ENCODE assay signal across 8 cellular contexts in genomic region chr18:48902023-48902855, GRCh38. TPM values are rescaled to one million over a fixed set of nuclear protein-coding genes. Genes with fewer than 3 reads are reported as not detected.
A peak's percentile ranks its signal among the peaks of the same experiment; 100 is the strongest.
DNase-seq lines count a peak whose midpoint lies in the region; ATAC-seq lines count a peak whose summit lies in the region.

No MANE protein-coding gene starts in this region.

- H3K27ac Mint-ChIP-seq in activated T-helper 2 cell treated with anti-CD3 and anti-CD28 coated beads, Interferon-gamma antibody, Interleukin-2, Interleukin-4, amounts not matched to agents 10 μg/mL and 5 μg/mL and 100 μg/mL, durations not matched to agents 14 hours and 24 hours and 36 hours = no peak overlapping the region

- intact Hi-C loops in posterior vena cava (cut with DNase I) = no loop called here
- intact Hi-C loops in activated T-helper 2 cell treated with anti-CD3 and anti-CD28 coated beads, Interferon-gamma antibody, Interleukin-2, Interleukin-4, amounts not matched to agents 10 μg/mL and 5 μg/mL and 100 μg/mL, durations not matched to agents 14 hours and 24 hours and 36 hours (cut with micrococcal nuclease) = no loop called here

- H3K27me3 Mint-ChIP-seq in activated T-helper 2 cell treated with anti-CD3 and anti-CD28 coated beads, Interferon-gamma antibody, Interleukin-2, Interleukin-4, amounts not matched to agents 10 μg/mL and 5 μg/mL and 100 μg/mL, durations not matched to agents 14 hours and 24 hours and 36 hours (ENCODE audit: low read depth) = peaks cover 9% of the 10 kb centered on the region

- H3K36me3 Mint-ChIP-seq in activated T-helper 2 cell treated with anti-CD3 and anti-CD28 coated beads, Interferon-gamma antibody, Interleukin-2, Interleukin-4, amounts not matched to agents 10 μg/mL and 5 μg/mL and 100 μg/mL, durations not matched to agents 14 hours and 24 hours and 36 hours (ENCODE audit: low read depth) = peaks cover 3% of the 10 kb centered on the region

- ATAC-seq in HG03378 (IDR thresholded peaks at IDR 0.05; ENCODE audit: unreplicated experiment) (no peak), GM21528 (IDR thresholded peaks at IDR 0.05; ENCODE audit: low FRiP score, unreplicated experiment) (no peak)

- H3K9me3 Mint-ChIP-seq in activated T-helper 2 cell treated with anti-CD3 and anti-CD28 coated beads, Interferon-gamma antibody, Interleukin-2, Interleukin-4, amounts not matched to agents 10 μg/mL and 5 μg/mL and 100 μg/mL, durations not matched to agents 14 hours and 24 hours and 36 hours = peaks cover 14% of the 10 kb centered on the region

- no peak overlapping the region for H3K4me3 Mint-ChIP-seq in activated T-helper 2 cell treated with anti-CD3 and anti-CD28 coated beads, Interferon-gamma antibody, Interleukin-2, Interleukin-4, amounts not matched to agents 10 μg/mL and 5 μg/mL and 100 μg/mL, durations not matched to agents 14 hours and 24 hours and 36 hours (ENCODE audit: low read depth)

- peaks cover 10% of the 10 kb centered on the region for H3K4me1 Mint-ChIP-seq in activated T-helper 2 cell treated with anti-CD3 and anti-CD28 coated beads, Interferon-gamma antibody, Interleukin-2, Interleukin-4, amounts not matched to agents 10 μg/mL and 5 μg/mL and 100 μg/mL, durations not matched to agents 14 hours and 24 hours and 36 hours (ENCODE audit: low read depth)

- DNase-seq in activated effector memory CD4-positive, alpha-beta T cell treated with anti-CD3 and anti-CD28 coated beads, Interleukin-2, amount 50 U/mL, for 16 hours = peak; percentile 43
- DNase-seq in activated effector memory CD4-positive, alpha-beta T cell treated with Interleukin-2 at 50 U/mL for 16 hours = no peak
- DNase-seq in SK-N-DZ (ENCODE audit: low spot score) = peak; percentile 58
- peak; percentile 48 for DNase-seq in glomerular endothelial cell (ENCODE audit: extremely low read depth, low read depth, low spot score)
- peak; percentile 98 for DNase-seq in posterior vena cava (ENCODE audit: low spot score)
- DNase-seq in activated T-helper 2 cell treated with anti-CD3 and anti-CD28 coated beads, Interferon-gamma antibody, Interleukin-2, Interleukin-4, amounts not matched to agents 10 μg/mL and 5 μg/mL and 100 μg/mL, durations not matched to agents 14 hours and 24 hours and 36 hours (ENCODE audit: low spot score) = no peak

RNA-seq across cellular contexts. Expression of gene SMAD7, which starts 48.5 kb away (rescaled TPM):
- 9.8 and 14.5 TPM in 2 replicates for polyA plus RNA-seq in SK-N-DZ (2014; cell fraction: cytosol; rRNA removed)
- 6.3 and 6.9 TPM in 2 replicates for polyA plus RNA-seq in SK-N-DZ (2014; cell fraction: nucleus; rRNA removed)
- total RNA-seq in glomerular endothelial cell = 4.7 and 14.7 TPM in 2 replicates
- 10 to 100 TPM; 34.7 to 36.8 TPM for total RNA-seq in posterior vena cava
- 21.1 and 22.4 TPM in 2 replicates for total RNA-seq in activated T-helper 2 cell treated with anti-CD3 and anti-CD28 coated beads, Interferon-gamma antibody, Interleukin-2, Interleukin-4, amounts not matched to agents 10 μg/mL and 5 μg/mL and 100 μg/mL, durations not matched to agents 14 hours and 24 hours and 36 hours

Comparison
In these comparisons a context has a peak if more than half of its experiments do, and no peak if none do; other contexts are left out.
1. DNase-seq: peak in activated effector memory CD4-positive, alpha-beta T cell treated with anti-CD3 and anti-CD28 coated beads, Interleukin-2, amount 50 U/mL, for 16 hours (single experiment), SK-N-DZ (single experiment), glomerular endothelial cell (single experiment) and posterior vena cava (single experiment); none in activated effector memory CD4-positive, alpha-beta T cell treated with Interleukin-2 at 50 U/mL for 16 hours (single experiment) and activated T-helper 2 cell treated with anti-CD3 and anti-CD28 coated beads, Interferon-gamma antibody, Interleukin-2, Interleukin-4, amounts not matched to agents 10 μg/mL and 5 μg/mL and 100 μg/mL, durations not matched to agents 14 hours and 24 hours and 36 hours (single experiment).